Comparison of ENCODE assay signal across 1 cellular context in the genomic region with DNA sequence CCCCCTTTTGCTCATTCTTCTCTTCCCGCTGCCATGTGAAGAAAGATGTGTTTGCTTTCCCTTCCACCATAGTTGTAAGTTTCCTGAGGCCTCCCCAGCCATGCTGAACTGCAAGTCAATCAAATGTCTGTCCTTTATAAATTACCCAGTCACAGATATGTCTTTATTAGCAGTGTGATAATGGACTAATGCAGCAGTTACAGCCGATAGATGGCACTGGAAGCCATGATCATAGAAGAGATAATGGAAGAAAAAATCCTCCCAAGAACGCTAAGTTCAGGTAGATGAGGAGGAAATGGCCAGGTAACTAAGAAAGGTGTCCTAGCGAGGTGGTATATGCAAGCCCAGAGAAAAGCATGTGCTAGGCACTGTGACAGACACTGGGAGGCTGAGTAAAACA.
TF ChIP-seq lines count a peak whose summit lies in the region.

No MANE protein-coding gene starts in this region.

TF ChIP-seq in HepG2, 621 proteins besides CTCF, POLR2A, EP300 and RAD21 (continued from another document):
- TF ChIP-seq SYNCRIP (IDR thresholded peaks at IDR 0.05; ENCODE audit: insufficient read depth, low read depth, low read length) (no peak), STAG1 (CRISPR knock-in tag; IDR thresholded peaks at IDR 0.05) (peak; percentile 29; the same call in 1 of the 2 replicates)
